ENCODE assay signal across 1 cellular context in genomic region chr4:169619958-169620845, GRCh38.
A peak's percentile ranks its signal among the peaks of the same experiment; 100 is the strongest.
TF ChIP-seq lines count a peak whose summit lies in the region.

Gene CLCN3, plus strand, starts transcription at chr4:169620578. Its CDS starts 15,351 bp downstream, at chr4:169635929.

TF ChIP-seq in GM12878, 131 proteins besides CTCF, POLR2A, EP300 and RAD21 (continued from another document):
- TF ChIP-seq NR2C2 (IDR thresholded peaks at IDR 0.05; ENCODE audit: borderline replicate concordance, control insufficient read depth, insufficient read length, low read depth), result no peak
- peak; percentile 61; the same call in 1 of the 2 replicates for TF ChIP-seq TCF12 (IDR thresholded peaks at IDR 0.05; ENCODE audit: low read depth, low read length)
- TF ChIP-seq MTA3 (IDR thresholded peaks at IDR 0.05; ENCODE audit: borderline replicate concordance, low read length), result no peak
- peak; percentile 76 for TF ChIP-seq NR2F1 (conservative IDR thresholded peaks at IDR 0.05)
- TF ChIP-seq POLR2AphosphoS2 (IDR thresholded peaks at IDR 0.05; ENCODE audit: low read depth, low read length), result peak; percentile 94
- TF ChIP-seq, protein P1, sequence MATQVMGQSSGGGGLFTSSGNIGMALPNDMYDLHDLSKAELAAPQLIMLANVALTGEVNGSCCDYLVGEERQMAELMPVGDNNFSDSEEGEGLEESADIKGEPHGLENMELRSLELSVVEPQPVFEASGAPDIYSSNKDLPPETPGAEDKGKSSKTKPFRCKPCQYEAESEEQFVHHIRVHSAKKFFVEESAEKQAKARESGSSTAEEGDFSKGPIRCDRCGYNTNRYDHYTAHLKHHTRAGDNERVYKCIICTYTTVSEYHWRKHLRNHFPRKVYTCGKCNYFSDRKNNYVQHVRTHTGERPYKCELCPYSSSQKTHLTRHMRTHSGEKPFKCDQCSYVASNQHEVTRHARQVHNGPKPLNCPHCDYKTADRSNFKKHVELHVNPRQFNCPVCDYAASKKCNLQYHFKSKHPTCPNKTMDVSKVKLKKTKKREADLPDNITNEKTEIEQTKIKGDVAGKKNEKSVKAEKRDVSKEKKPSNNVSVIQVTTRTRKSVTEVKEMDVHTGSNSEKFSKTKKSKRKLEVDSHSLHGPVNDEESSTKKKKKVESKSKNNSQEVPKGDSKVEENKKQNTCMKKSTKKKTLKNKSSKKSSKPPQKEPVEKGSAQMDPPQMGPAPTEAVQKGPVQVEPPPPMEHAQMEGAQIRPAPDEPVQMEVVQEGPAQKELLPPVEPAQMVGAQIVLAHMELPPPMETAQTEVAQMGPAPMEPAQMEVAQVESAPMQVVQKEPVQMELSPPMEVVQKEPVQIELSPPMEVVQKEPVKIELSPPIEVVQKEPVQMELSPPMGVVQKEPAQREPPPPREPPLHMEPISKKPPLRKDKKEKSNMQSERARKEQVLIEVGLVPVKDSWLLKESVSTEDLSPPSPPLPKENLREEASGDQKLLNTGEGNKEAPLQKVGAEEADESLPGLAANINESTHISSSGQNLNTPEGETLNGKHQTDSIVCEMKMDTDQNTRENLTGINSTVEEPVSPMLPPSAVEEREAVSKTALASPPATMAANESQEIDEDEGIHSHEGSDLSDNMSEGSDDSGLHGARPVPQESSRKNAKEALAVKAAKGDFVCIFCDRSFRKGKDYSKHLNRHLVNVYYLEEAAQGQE (IDR thresholded peaks at IDR 0.05; ENCODE audit: low read depth, low read length), result no peak
- TF ChIP-seq PBX3 (IDR thresholded peaks at IDR 0.05; ENCODE audit: insufficient replicate concordance, low read depth, low read length), result peak; percentile 90
- TF ChIP-seq YY1 (IDR thresholded peaks at IDR 0.05; ENCODE audit: low read depth, low read length), result peak; percentile 28; the same call in 1 of the 2 replicates
- no peak for TF ChIP-seq SREBF1 (IDR thresholded peaks at IDR 0.05; ENCODE audit: low read length)
- no peak for TF ChIP-seq STAT3 (IDR thresholded peaks at IDR 0.05; ENCODE audit: low read depth, low read length)
- TF ChIP-seq CEBPB (IDR thresholded peaks at IDR 0.05; ENCODE audit: borderline replicate concordance in 1 of 2, low read depth in 2 of 2, low read length in 2 of 2), result no peak
- no peak for TF ChIP-seq CBX3 (IDR thresholded peaks at IDR 0.05; ENCODE audit: borderline replicate concordance, low read depth)
- TF ChIP-seq RCOR1 (conservative IDR thresholded peaks at IDR 0.05; ENCODE audit: low read depth, low read length), result no peak
- TF ChIP-seq CBFB (IDR thresholded peaks at IDR 0.05; ENCODE audit: low read depth), result peak; percentile 53; the same call in 1 of the 2 replicates
- peak; percentile 57; the same call in 1 of the 2 replicates for TF ChIP-seq NKRF (conservative IDR thresholded peaks at IDR 0.05)
- TF ChIP-seq SMARCA5 (IDR thresholded peaks at IDR 0.05), result no peak
- TF ChIP-seq FOXM1 (IDR thresholded peaks at IDR 0.05; ENCODE audit: low read depth, low read length), result no peak; the same call in 1 of the 2 replicates
- TF ChIP-seq ZNF274 (IDR thresholded peaks at IDR 0.05; ENCODE audit: insufficient read depth, insufficient read length), result no peak
- peak; percentile 67; the same call in 1 of the 2 replicates for TF ChIP-seq SIN3A (IDR thresholded peaks at IDR 0.05; ENCODE audit: low read depth, low read length)
- TF ChIP-seq DPF2 (IDR thresholded peaks at IDR 0.05), result peak; percentile 85
- no peak for TF ChIP-seq WRNIP1 (IDR thresholded peaks at IDR 0.05; ENCODE audit: borderline replicate concordance, low read depth, low read length)
- no peak for TF ChIP-seq ATF3 (IDR thresholded peaks at IDR 0.05; ENCODE audit: borderline replicate concordance, extremely low read depth, low read depth, low read length)
- no peak for TF ChIP-seq NRF1 (conservative IDR thresholded peaks at IDR 0.05; ENCODE audit: low read depth, low read length)
- TF ChIP-seq ZBED1 (IDR thresholded peaks at IDR 0.05; ENCODE audit: borderline replicate concordance), result no peak
- no peak for TF ChIP-seq CEBPZ (IDR thresholded peaks at IDR 0.05; ENCODE audit: low read depth, low read length)
- no peak for TF ChIP-seq STAT1 (conservative IDR thresholded peaks at IDR 0.05)
- TF ChIP-seq ZNF622 (IDR thresholded peaks at IDR 0.05), result no peak
- TF ChIP-seq, protein P2, sequence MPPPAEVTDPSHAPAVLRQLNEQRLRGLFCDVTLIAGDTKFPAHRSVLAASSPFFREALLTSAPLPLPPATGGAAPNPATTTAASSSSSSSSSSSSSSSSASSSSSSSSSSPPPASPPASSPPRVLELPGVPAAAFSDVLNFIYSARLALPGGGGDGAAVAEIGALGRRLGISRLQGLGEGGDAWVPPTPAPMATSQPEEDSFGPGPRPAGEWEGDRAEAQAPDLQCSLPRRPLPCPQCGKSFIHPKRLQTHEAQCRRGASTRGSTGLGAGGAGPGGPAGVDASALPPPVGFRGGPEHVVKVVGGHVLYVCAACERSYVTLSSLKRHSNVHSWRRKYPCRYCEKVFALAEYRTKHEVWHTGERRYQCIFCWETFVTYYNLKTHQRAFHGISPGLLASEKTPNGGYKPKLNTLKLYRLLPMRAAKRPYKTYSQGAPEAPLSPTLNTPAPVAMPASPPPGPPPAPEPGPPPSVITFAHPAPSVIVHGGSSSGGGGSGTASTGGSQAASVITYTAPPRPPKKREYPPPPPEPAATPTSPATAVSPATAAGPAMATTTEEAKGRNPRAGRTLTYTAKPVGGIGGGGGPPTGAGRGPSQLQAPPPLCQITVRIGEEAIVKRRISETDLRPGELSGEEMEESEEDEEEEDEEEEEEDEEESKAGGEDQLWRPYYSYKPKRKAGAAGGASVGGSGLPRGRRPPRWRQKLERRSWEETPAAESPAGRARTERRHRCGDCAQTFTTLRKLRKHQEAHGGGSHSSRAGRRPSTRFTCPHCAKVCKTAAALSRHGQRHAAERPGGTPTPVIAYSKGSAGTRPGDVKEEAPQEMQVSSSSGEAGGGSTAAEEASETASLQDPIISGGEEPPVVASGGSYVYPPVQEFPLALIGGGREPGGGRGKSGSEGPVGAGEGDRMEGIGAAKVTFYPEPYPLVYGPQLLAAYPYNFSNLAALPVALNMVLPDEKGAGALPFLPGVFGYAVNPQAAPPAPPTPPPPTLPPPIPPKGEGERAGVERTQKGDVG (CRISPR knock-in tag; IDR thresholded peaks at IDR 0.05), result no peak
- TF ChIP-seq BCL11A (IDR thresholded peaks at IDR 0.05; ENCODE audit: low read depth, low read length), result peak; percentile 63
- TF ChIP-seq CHD4 (IDR thresholded peaks at IDR 0.05), result no peak
- no peak for TF ChIP-seq FOXK2 (IDR thresholded peaks at IDR 0.05)
- TF ChIP-seq RAD51 (IDR thresholded peaks at IDR 0.05), result no peak; the same call in 1 of the 2 replicates
- TF ChIP-seq EZH2 (IDR thresholded peaks at IDR 0.05; ENCODE audit: borderline replicate concordance, control insufficient read depth, low read depth, low read length), result no peak
- TF ChIP-seq HCFC1 (IDR thresholded peaks at IDR 0.05; ENCODE audit: low read length), result no peak
- TF ChIP-seq BCL3 (IDR thresholded peaks at IDR 0.05; ENCODE audit: borderline replicate concordance, insufficient read depth, low read depth, low read length, poor library complexity, severe bottlenecking), result no peak
- TF ChIP-seq BCLAF1 (IDR thresholded peaks at IDR 0.05), result no peak
- 0 out of 2 replicates have a peak, but pooled peaks have one; percentile 48 for TF ChIP-seq ASH2L (IDR thresholded peaks at IDR 0.05; ENCODE audit: borderline replicate concordance, low read depth)
- TF ChIP-seq, protein P3, sequence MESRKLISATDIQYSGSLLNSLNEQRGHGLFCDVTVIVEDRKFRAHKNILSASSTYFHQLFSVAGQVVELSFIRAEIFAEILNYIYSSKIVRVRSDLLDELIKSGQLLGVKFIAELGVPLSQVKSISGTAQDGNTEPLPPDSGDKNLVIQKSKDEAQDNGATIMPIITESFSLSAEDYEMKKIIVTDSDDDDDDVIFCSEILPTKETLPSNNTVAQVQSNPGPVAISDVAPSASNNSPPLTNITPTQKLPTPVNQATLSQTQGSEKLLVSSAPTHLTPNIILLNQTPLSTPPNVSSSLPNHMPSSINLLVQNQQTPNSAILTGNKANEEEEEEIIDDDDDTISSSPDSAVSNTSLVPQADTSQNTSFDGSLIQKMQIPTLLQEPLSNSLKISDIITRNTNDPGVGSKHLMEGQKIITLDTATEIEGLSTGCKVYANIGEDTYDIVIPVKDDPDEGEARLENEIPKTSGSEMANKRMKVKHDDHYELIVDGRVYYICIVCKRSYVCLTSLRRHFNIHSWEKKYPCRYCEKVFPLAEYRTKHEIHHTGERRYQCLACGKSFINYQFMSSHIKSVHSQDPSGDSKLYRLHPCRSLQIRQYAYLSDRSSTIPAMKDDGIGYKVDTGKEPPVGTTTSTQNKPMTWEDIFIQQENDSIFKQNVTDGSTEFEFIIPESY (IDR thresholded peaks at IDR 0.05), result no peak
- no peak; the same call in 1 of the 2 replicates for TF ChIP-seq CBX5 (IDR thresholded peaks at IDR 0.05; ENCODE audit: low read depth)
